30 cellular contexts compared by ENCODE assay signal in the genomic region with DNA sequence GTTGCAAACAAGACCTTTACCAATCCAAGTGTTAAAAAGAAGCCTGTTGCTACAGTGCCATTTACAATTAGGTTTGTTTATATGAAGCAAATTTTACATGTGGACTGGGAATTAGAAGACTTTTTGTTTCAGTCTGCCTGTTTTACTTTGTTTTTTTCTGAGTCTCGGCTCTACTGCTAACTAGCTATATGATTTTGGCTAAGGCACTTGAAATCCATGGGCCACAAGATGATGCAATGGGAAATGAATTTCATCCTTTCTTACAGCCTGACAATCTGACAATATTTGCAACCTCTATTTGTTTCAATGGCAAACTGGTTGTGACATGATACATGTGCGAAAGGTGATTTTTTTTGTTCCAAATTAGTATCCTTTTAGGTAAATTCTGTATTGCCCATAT. TPM values are rescaled to one million over a fixed set of nuclear protein-coding genes. Genes with fewer than 3 reads are reported as not detected.
DNase-seq lines count a peak whose midpoint lies in the region; ATAC-seq and TF ChIP-seq lines count a peak whose summit lies in the region.
"Had no signal": no experiment of that assay in that cellular context is flagged by ENCODE, and none has a peak within 500 bp of the region (broad histone marks: within the 10 kb centered on the region; RNA-seq: fewer than 3 reads in every experiment).

No MANE protein-coding gene starts in this region.

- ATAC-seq in HG03439 (IDR thresholded peaks at IDR 0.05; ENCODE audit: unreplicated experiment): no peak
- ATAC-seq in GM18858 (IDR thresholded peaks at IDR 0.05; ENCODE audit: unreplicated experiment): no peak
- ATAC-seq: activated T-cell treated with anti-CD3 and anti-CD28 coated beads, Interleukin-2, amount 50 U/mL, for 4 hours; gastroesophageal sphincter; GM23338; left lung; stimulated activated effector memory CD8-positive, alpha-beta T cell treated with anti-CD3 and anti-CD28 coated beads, Interleukin-12 subunit alpha, Interleukin-12 subunit beta, amount 100 ng/mL, for 72 hours; T-helper 17 cell had no signal

- H3K9ac ChIP-seq in SK-N-MC (ENCODE audit: insufficient read length): no peak overlapping the region
- H3K9ac ChIP-seq: SK-N-SH had no signal

- peaks cover 21% of the 10 kb centered on the region for H3K36me3 ChIP-seq in SK-N-MC (ENCODE audit: insufficient read depth, low read length)
- H3K36me3 ChIP-seq: prostate gland had no signal

- no peak overlapping the region for H3K4me3 ChIP-seq in AG10803 (ENCODE audit: low read length)
- no peak overlapping the region for H3K4me3 ChIP-seq in SK-N-MC
- no peak overlapping the region for H3K4me3 ChIP-seq in fibroblast of the aortic adventitia (ENCODE audit: low read depth, low read length)
- H3K4me3 ChIP-seq: gastroesophageal sphincter, GM23338, hepatocyte, left lung, prostate gland, sigmoid colon, upper lobe of left lung had no signal

- peak overlapping the region; percentile 57; the same call in 1 of the 2 replicates for H3K27ac ChIP-seq in SK-N-MC
- H3K27ac ChIP-seq: brain microvascular endothelial cell, gastroesophageal sphincter, hepatocyte, prostate gland, upper lobe of left lung had no signal

- no peaks in the 10 kb centered on the region for H3K9me3 ChIP-seq in SK-N-MC (ENCODE audit: low read depth, low read length)
- H3K9me3 ChIP-seq: gastroesophageal sphincter, left lung, prostate gland, sigmoid colon, SK-N-SH, upper lobe of left lung had no signal

- peak; percentile 50 for DNase-seq in AG10803 (ENCODE audit: low read depth)
- DNase-seq in ELR (ENCODE audit: low read depth): peak; percentile 9
- DNase-seq in SK-N-MC (ENCODE audit: low read depth, low spot score): no peak
- peak; percentile 54 for DNase-seq in fibroblast of the aortic adventitia (ENCODE audit: low read depth)
- no peak for DNase-seq in amygdala (lab: John Stamatoyannopoulos, UW)
- DNase-seq: activated CD4-positive, CD25-positive, alpha-beta regulatory T cell treated with anti-CD3 and anti-CD28 coated beads, Interleukin-2, amount 50 U/mL, for 72 hours; activated T-cell treated with anti-CD3 and anti-CD28 coated beads, Interleukin-2, amount 50 U/mL, for 4 hours; brain microvascular endothelial cell; effector CD8-positive, alpha-beta T cell; erythroblast; immature natural killer cell; left lung; mesenchymal stem cell; NCI-H1417 treated with DMSO at 0.1 percent for 48 hours; NCI-H2081 treated with DMSO at 0.1 percent for 48 hours; NCI-H774; RPMI8226; sigmoid colon; SK-N-SH; stimulated activated CD4-positive, alpha-beta T cell treated with anti-CD3 and anti-CD28 coated beads, Interleukin-4, amount 100 ng/mL, for 24 hours; T-helper 17 cell; upper lobe of left lung had no signal

- TF ChIP-seq CTCF in AG10803 (conservative IDR thresholded peaks at IDR 0.05; ENCODE audit: low read length) (no peak), fibroblast of the aortic adventitia (IDR thresholded peaks at IDR 0.05; ENCODE audit: insufficient read depth, low read length) (no peak)

RNA-seq across cellular contexts. Expression of gene PEX11B, which starts 3.7 kb away (rescaled TPM):
- total RNA-seq in fibroblast of the aortic adventitia (ENCODE audit: low replicate concordance): 26.8 and 33.4 TPM in 2 replicates

RNA-seq across cellular contexts. Expression of gene RBM8A, which starts 5.0 kb away (rescaled TPM):
- total RNA-seq in fibroblast of the aortic adventitia (ENCODE audit: low replicate concordance): 111 and 583 TPM in 2 replicates

RNA-seq across cellular contexts. Expression of gene ITGA10, which starts 12.4 kb away (rescaled TPM):
- total RNA-seq in fibroblast of the aortic adventitia (ENCODE audit: low replicate concordance): 2.0 and 28.3 TPM in 2 replicates

RNA-seq across cellular contexts. Expression of gene LIX1L, which starts 35.6 kb away (rescaled TPM):
- total RNA-seq in fibroblast of the aortic adventitia (ENCODE audit: low replicate concordance): 50.8 and 73.3 TPM in 2 replicates

RNA-seq across cellular contexts. Expression of gene ANKRD35, which starts 36.6 kb away (rescaled TPM):
- total RNA-seq in fibroblast of the aortic adventitia (ENCODE audit: low replicate concordance): 3.2 and 3.9 TPM in 2 replicates
- total RNA-seq: Daoy, T-helper 17 cell had no signal

Comparison
In these comparisons a context has a peak if more than half of its experiments do, and no peak if none do; other contexts are left out.
1. DNase-seq: peak in AG10803 (single experiment), ELR (single experiment) and fibroblast of the aortic adventitia (single experiment); none in SK-N-MC (single experiment) and amygdala (0 of 56).